Comparison of ENCODE assay signal across 10 cellular contexts in the genomic region with DNA sequence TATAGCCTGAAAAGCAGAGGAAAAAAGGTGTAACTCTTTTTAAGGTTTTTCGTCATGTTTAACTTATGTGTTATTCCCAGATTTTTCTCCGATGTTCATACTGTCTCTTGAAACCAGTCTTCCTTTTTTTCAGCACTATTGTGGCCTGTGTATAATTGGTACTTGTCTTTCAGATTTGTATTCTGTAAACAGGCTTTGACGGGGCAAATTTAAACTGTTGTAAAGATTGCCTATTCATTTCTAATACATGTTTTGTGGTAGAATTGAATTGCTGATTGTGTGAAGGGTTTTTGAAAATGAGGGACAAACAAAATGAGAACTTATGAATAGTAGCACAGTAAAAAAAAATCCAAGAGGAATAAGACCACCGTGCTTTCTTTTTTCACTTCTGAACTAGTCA. TPM values are rescaled to one million over a fixed set of nuclear protein-coding genes. Genes with fewer than 3 reads are reported as not detected.
DNase-seq lines count a peak whose midpoint lies in the region; ATAC-seq, FAIRE-seq and TF ChIP-seq lines count a peak whose summit lies in the region.
"Had no signal": no experiment of that assay in that cellular context is flagged by ENCODE, and none has a peak within 500 bp of the region (broad histone marks: within the 10 kb centered on the region; RNA-seq: fewer than 3 reads in every experiment).

No MANE protein-coding gene starts in this region.

- peak overlapping the region; percentile 48; the same call in 1 of the 2 replicates for H3K9ac ChIP-seq in HepG2 (ENCODE audit: insufficient read depth, low read depth, low read length)

- H2AFZ ChIP-seq in HepG2 (ENCODE audit: low read length), result no peak overlapping the region

- peaks cover 61% of the 10 kb centered on the region for H3K79me2 ChIP-seq in HepG2 (ENCODE audit: insufficient read depth, low read length)

- TF ChIP-seq RAD21 in HepG2 (CRISPR knock-in tag; IDR thresholded peaks at IDR 0.05), result no peak

- H3K9me3 ChIP-seq in HepG2 (ENCODE audit: low read length) (no peaks in the 10 kb centered on the region), upper lobe of right lung (no peaks in the 10 kb centered on the region)

- no peak overlapping the region for H3K4me3 ChIP-seq in HepG2 (replicated peaks in 1 of 3; ENCODE audit: insufficient read depth in 1 of 3, low read depth in 2 of 3, low read length in 3 of 3)
- no peak overlapping the region for H3K4me3 ChIP-seq in upper lobe of right lung
- H3K4me3 ChIP-seq: coronary artery had no signal

- BruUV-seq in HepG2 (replicated peaks; lab: Mats Ljungman, UMichigan), result TSS peak; percentile 64

- TF ChIP-seq EP300 in HepG2 (IDR thresholded peaks at IDR 0.05; ENCODE audit: low read depth in 2 of 2, low read length in 2 of 2), result no peak
- no peak for TF ChIP-seq EP300 in HepG2 (CRISPR knock-in tag; IDR thresholded peaks at IDR 0.05; ENCODE audit: borderline replicate concordance)

- intact Hi-C loops in HepG2 (cut with micrococcal nuclease; ENCODE audit: unreplicated experiment) (loop anchor here (10.0 kb wide), 1 partner anchor 79 kb away; no protein-coding TSS in a partner anchor), upper lobe of right lung (cut with DNase I) (no loop called here)

- H3K4me1 Mint-ChIP-seq in activated naive CD4-positive, alpha-beta T cell treated with anti-CD3 and anti-CD28 coated beads, Interleukin-2, amount 50 U/mL, for 24 hours, result peaks cover 84% of the 10 kb centered on the region
- peaks cover 63% of the 10 kb centered on the region for H3K4me1 Mint-ChIP-seq in activated CD4-positive, alpha-beta memory T cell treated with anti-CD3 and anti-CD28 coated beads, Interleukin-2, amount 10 ng/mL, durations not matched to agents 7 days and 5 days

- H3K4me2 ChIP-seq in HepG2 (ENCODE audit: low read depth, low read length), result peak overlapping the region; percentile 54

- H3K36me3 ChIP-seq in HepG2 (replicated peaks in 1 of 2; ENCODE audit: control insufficient read depth in 1 of 2, insufficient read depth in 2 of 2, low read length in 2 of 2), result no peaks in the 10 kb centered on the region
- no peaks in the 10 kb centered on the region for H3K36me3 ChIP-seq in upper lobe of right lung

- DNase-seq in activated naive CD4-positive, alpha-beta T cell treated with anti-CD3 and anti-CD28 coated beads, Interleukin-2, amount 50 U/mL, for 16 hours, result no peak
- no peak for DNase-seq in activated CD4-positive, alpha-beta memory T cell treated with anti-CD3 and anti-CD28 coated beads, Interleukin-2, amount 10 ng/mL, durations not matched to agents 7 days and 5 days
- DNase-seq in HepG2 (ENCODE audit: low spot score) (no peak), upper lobe of right lung (no peak), AML-193 (lab: John Stamatoyannopoulos, UW) (no peak), NCI-H128 (lab: John Stamatoyannopoulos, UW; ENCODE audit: unreplicated experiment) (no peak)
- DNase-seq: NCI-H1092 treated with DMSO at 0.1 percent for 48 hours had no signal

- CTCF ChIA-PET in activated CD4-positive, alpha-beta memory T cell treated with anti-CD3 and anti-CD28 coated beads, Interleukin-2, amount 10 ng/mL, durations not matched to agents 7 days and 5 days (lab: Charles Lee), result interaction anchor here (0.9 to 5.8 kb wide), 19 partner anchors 12 to 128 kb away, joined by 3 to 81 read pairs (median 7); a partner anchor contains a TSS
- CTCF ChIA-PET in HepG2 (lab: Yijun Ruan, JAX; ENCODE audit: low intra/inter-chr PET ratio, low total read pairs), result interaction anchor here (1.1 to 1.5 kb wide), 2 partner anchors 83 to 118 kb away, joined by 4 read pairs; no protein-coding TSS in a partner anchor

- ATAC-seq in HepG2 (no peak), upper lobe of right lung (no peak), GM18870 (IDR thresholded peaks at IDR 0.05; ENCODE audit: unreplicated experiment) (no peak)

- H3K36me3 Mint-ChIP-seq in activated naive CD4-positive, alpha-beta T cell treated with anti-CD3 and anti-CD28 coated beads, Interleukin-2, amount 50 U/mL, for 24 hours, result peaks cover 10% of the 10 kb centered on the region
- H3K36me3 Mint-ChIP-seq in activated CD4-positive, alpha-beta memory T cell treated with anti-CD3 and anti-CD28 coated beads, Interleukin-2, amount 10 ng/mL, durations not matched to agents 7 days and 5 days (ENCODE audit: low read depth), result peaks cover 29% of the 10 kb centered on the region

- TF ChIP-seq CTCF in HepG2 (CRISPR knock-in tag; IDR thresholded peaks at IDR 0.05) (no peak), upper lobe of right lung (IDR thresholded peaks at IDR 0.05) (no peak)

- 84% methylated on average over 4 of the region's 4 CpGs for WGBS in HepG2 (ENCODE audit: low lambda C conversion rate)

- FAIRE-seq in HepG2 (lab: Jason Lieb, UNC), result no peak

- H3K9me3 Mint-ChIP-seq in activated naive CD4-positive, alpha-beta T cell treated with anti-CD3 and anti-CD28 coated beads, Interleukin-2, amount 50 U/mL, for 24 hours, result no peaks in the 10 kb centered on the region
- H3K9me3 Mint-ChIP-seq in activated CD4-positive, alpha-beta memory T cell treated with anti-CD3 and anti-CD28 coated beads, Interleukin-2, amount 10 ng/mL, durations not matched to agents 7 days and 5 days, result no peaks in the 10 kb centered on the region

- no peak for TF ChIP-seq POLR2A in HepG2 (IDR thresholded peaks at IDR 0.05; ENCODE audit: insufficient read depth in 1 of 2, low read depth in 2 of 2, low read length in 2 of 2)

- in situ Hi-C loops in HepG2 (cut with HindIII; ENCODE audit: extremely low pct_ligation_motif_present, low pct_unique_long_range_greater_than_20kb), result no loop called here

- no peaks in the 10 kb centered on the region; a peak in 1 of 5 replicates for H3K27me3 ChIP-seq in HepG2 (ENCODE audit: control insufficient read depth in 1 of 2, insufficient read depth in 2 of 2, low read length in 2 of 2)
- H3K27me3 ChIP-seq in upper lobe of right lung, result no peaks in the 10 kb centered on the region

- H3K27ac ChIP-seq in HepG2 (ENCODE audit: extremely low read length, insufficient read depth, low read length), result peak overlapping the region; percentile 52
- peak overlapping the region; percentile 15 for H3K27ac ChIP-seq in upper lobe of right lung
- H3K27ac ChIP-seq: coronary artery had no signal

- POLR2A ChIA-PET in activated CD4-positive, alpha-beta memory T cell treated with anti-CD3 and anti-CD28 coated beads, Interleukin-2, amount 10 ng/mL, durations not matched to agents 7 days and 5 days (lab: Charles Lee), result interaction anchor here (1.0 to 5.6 kb wide), 10 partner anchors 10 to 168 kb away, joined by 3 to 44 read pairs (median 8); a partner anchor contains a TSS
- POLR2A ChIA-PET in HepG2 (lab: Yijun Ruan, JAX), result interaction anchor here (1.0 to 2.6 kb wide), 6 partner anchors 13 to 118 kb away, joined by 3 to 9 read pairs (median 3); a partner anchor contains a TSS

- H3K4me1 ChIP-seq in HepG2 (ENCODE audit: insufficient read depth, low read length) (peaks cover 34% of the 10 kb centered on the region), upper lobe of right lung (peaks cover 30% of the 10 kb centered on the region)

- peak overlapping the region; percentile 68 for H3K4me3 Mint-ChIP-seq in activated naive CD4-positive, alpha-beta T cell treated with anti-CD3 and anti-CD28 coated beads, Interleukin-2, amount 50 U/mL, for 24 hours
- H3K4me3 Mint-ChIP-seq in activated CD4-positive, alpha-beta memory T cell treated with anti-CD3 and anti-CD28 coated beads, Interleukin-2, amount 10 ng/mL, durations not matched to agents 7 days and 5 days, result no peak overlapping the region

- peak overlapping the region; percentile 93 for H3K27ac Mint-ChIP-seq in activated naive CD4-positive, alpha-beta T cell treated with anti-CD3 and anti-CD28 coated beads, Interleukin-2, amount 50 U/mL, for 24 hours
- H3K27ac Mint-ChIP-seq in activated CD4-positive, alpha-beta memory T cell treated with anti-CD3 and anti-CD28 coated beads, Interleukin-2, amount 10 ng/mL, durations not matched to agents 7 days and 5 days, result peak overlapping the region; percentile 67

- no peaks in the 10 kb centered on the region for H4K20me1 ChIP-seq in HepG2 (ENCODE audit: insufficient read depth, low read length)

- H3K27me3 Mint-ChIP-seq in activated naive CD4-positive, alpha-beta T cell treated with anti-CD3 and anti-CD28 coated beads, Interleukin-2, amount 50 U/mL, for 24 hours, result no peaks in the 10 kb centered on the region
- H3K27me3 Mint-ChIP-seq in activated CD4-positive, alpha-beta memory T cell treated with anti-CD3 and anti-CD28 coated beads, Interleukin-2, amount 10 ng/mL, durations not matched to agents 7 days and 5 days, result no peaks in the 10 kb centered on the region

TF ChIP-seq in HepG2, 621 proteins besides CTCF, POLR2A, EP300 and RAD21 (continues in another document):
- TF ChIP-seq GPN1 (CRISPR knock-in tag; IDR thresholded peaks at IDR 0.05; ENCODE audit: borderline replicate concordance), result no peak
- TF ChIP-seq MED8 (CRISPR knock-in tag; IDR thresholded peaks at IDR 0.05; ENCODE audit: insufficient replicate concordance), result no peak
- no peak for TF ChIP-seq ZBTB7A (CRISPR knock-in tag; IDR thresholded peaks at IDR 0.05)

RNA-seq across cellular contexts. Expression of a gene that starts 33.6 kb away (rescaled TPM):
- total RNA-seq in activated CD4-positive, alpha-beta memory T cell treated with anti-CD3 and anti-CD28 coated beads, Interleukin-2, amount 10 ng/mL, durations not matched to agents 7 days and 5 days, result 100 to 1,000 TPM; 153 to 170 TPM
- total RNA-seq in HepG2 (2016; rRNA removed; fragmentation: Illumina TruSeq; extraction: Trizol) (27.1 and 30.8 TPM in 2 replicates), upper lobe of right lung (450 TPM)
- total RNA-seq in HepG2 (2016; cell fraction: cytosol; rRNA removed; fragmentation: Illumina TruSeq; extraction: Trizol; ENCODE audit: low read depth), result 7.8 TPM in 2 replicates
- 23.2 and 26.6 TPM in 2 replicates for total RNA-seq in HepG2 (2016; cell fraction: insoluble cytoplasmic fraction; rRNA removed; fragmentation: Illumina TruSeq; extraction: Trizol)
- total RNA-seq in HepG2 (2016; cell fraction: membrane; rRNA removed; fragmentation: Illumina TruSeq; extraction: Trizol), result 5.6 and 6.2 TPM in 2 replicates
- 42.6 and 50.0 TPM in 2 replicates for total RNA-seq in HepG2 (2016; cell fraction: nucleus; rRNA removed; fragmentation: Illumina TruSeq; extraction: Trizol)
- 6.7 and 8.9 TPM in 2 replicates for polyA plus RNA-seq in HepG2 (2011; rRNA removed)
- polyA plus RNA-seq in HepG2 (2011; cell fraction: cytosol; rRNA removed), result 3.2 and 4.7 TPM in 2 replicates
- 21.9 and 22.5 TPM in 2 replicates for polyA plus RNA-seq in HepG2 (2011; cell fraction: nucleus; rRNA removed)
- 9.2 and 10.1 TPM in 2 replicates for polyA plus RNA-seq in HepG2 (2012)
- polyA plus RNA-seq in HepG2 (2016; cell fraction: cytosol; fragmentation: Illumina TruSeq; extraction: Trizol; ENCODE audit: low read depth), result 0.60 and 0.94 TPM in 2 replicates
- 9.5 and 10.5 TPM in 2 replicates for polyA plus RNA-seq in HepG2 (2016; cell fraction: insoluble cytoplasmic fraction; fragmentation: Illumina TruSeq; extraction: Trizol; ENCODE audit: low read depth)
- 1.3 and 1.5 TPM in 2 replicates for polyA plus RNA-seq in HepG2 (2016; cell fraction: membrane; fragmentation: Illumina TruSeq; extraction: Trizol; ENCODE audit: low read depth)
- 18.4 and 20.2 TPM in 2 replicates for polyA plus RNA-seq in HepG2 (2016; cell fraction: nucleus; fragmentation: Illumina TruSeq; extraction: Trizol; ENCODE audit: insufficient read depth, low read depth)
- 33.6 and 122 TPM in 2 replicates for polyA minus RNA-seq in HepG2 (2011; rRNA and poly(A)+ RNA removed; ENCODE audit: low replicate concordance)
- polyA minus RNA-seq in HepG2 (2011; cell fraction: cytosol; rRNA and poly(A)+ RNA removed), result 15.6 and 26.8 TPM in 2 replicates
- polyA minus RNA-seq in HepG2 (2011; cell fraction: nucleus; rRNA and poly(A)+ RNA removed), result 96.2 and 112 TPM in 2 replicates
